In genomic region chr17:43024407-43025289, GRCh38 we compare ENCODE assay signal across 8 cellular contexts. TPM values are rescaled to one million over a fixed set of nuclear protein-coding genes. Genes with fewer than 3 reads are reported as not detected.
DNase-seq lines count a peak whose midpoint lies in the region; ATAC-seq lines count a peak whose summit lies in the region.

RND2 (plus strand) TSS chr17:43025231; CDS start chr17:43025348, 117 bp downstream.

- H3K27ac Mint-ChIP-seq in activated naive CD4-positive, alpha-beta T cell treated with anti-CD3 and anti-CD28 coated beads, Interleukin-2, amount 50 U/mL, for 72 hours, result peak within 1 kb of the TSS; percentile 48 to 96

- ATAC-seq in GM18858 (IDR thresholded peaks at IDR 0.05; ENCODE audit: unreplicated experiment) (peak; percentile 40), GM21360 (IDR thresholded peaks at IDR 0.05; ENCODE audit: unreplicated experiment) (no peak)
- ATAC-seq in activated naive CD4-positive, alpha-beta T cell treated with anti-CD3 and anti-CD28 coated beads, Interleukin-2, amount 50 U/mL, for 72 hours, result peak; percentile 66 to 67

- H3K36me3 Mint-ChIP-seq in activated naive CD4-positive, alpha-beta T cell treated with anti-CD3 and anti-CD28 coated beads, Interleukin-2, amount 50 U/mL, for 72 hours, result no peaks in the 10 kb centered on the region

- no peaks in the 10 kb centered on the region for H3K9me3 Mint-ChIP-seq in activated naive CD4-positive, alpha-beta T cell treated with anti-CD3 and anti-CD28 coated beads, Interleukin-2, amount 50 U/mL, for 72 hours

- DNase-seq in NCI-H1092 treated with DMSO at 0.1 percent for 48 hours (lab: John Stamatoyannopoulos, UW), result peak; percentile 90
- DNase-seq in SKM-1 (lab: John Stamatoyannopoulos, UW; ENCODE audit: unreplicated experiment), result peak; percentile 77
- DNase-seq in activated naive CD4-positive, alpha-beta T cell treated with anti-CD3 and anti-CD28 coated beads, Interleukin-2, amount 50 U/mL, for 72 hours (ENCODE audit: low spot score in 2 of 2), result peak; percentile 75 to 78
- DNase-seq in glomerular visceral epithelial cell (ENCODE audit: extremely low spot score), result peak; percentile 95
- DNase-seq in non-pigmented ciliary epithelial cell (ENCODE audit: low read depth), result peak; percentile 88
- peak; percentile 94 for DNase-seq in stromal cell of bone marrow (ENCODE audit: low read depth)

RNA-seq across cellular contexts. Expression of gene RND2, which starts in this region (rescaled TPM):
- not detected for total RNA-seq in activated naive CD4-positive, alpha-beta T cell treated with anti-CD3 and anti-CD28 coated beads, Interleukin-2, amount 50 U/mL, for 72 hours

Comparison
In these comparisons a context has a peak if more than half of its experiments do, and no peak if none do; other contexts are left out.
1. Peak in DNase-seq and ATAC-seq in activated naive CD4-positive, alpha-beta T cell treated with anti-CD3 and anti-CD28 coated beads, Interleukin-2, amount 50 U/mL, for 72 hours; RNA of the gene not detected or under 1 TPM.